ENCODE assay signal across 1 cellular context in genomic region chr4:1784789-1785591, GRCh38.
TF ChIP-seq lines count a peak whose summit lies in the region.

No MANE protein-coding gene starts in this region.

TF ChIP-seq in HepG2, 621 proteins besides CTCF, POLR2A, EP300 and RAD21 (continued from another document and continues in another):
- TF ChIP-seq, protein P1, sequence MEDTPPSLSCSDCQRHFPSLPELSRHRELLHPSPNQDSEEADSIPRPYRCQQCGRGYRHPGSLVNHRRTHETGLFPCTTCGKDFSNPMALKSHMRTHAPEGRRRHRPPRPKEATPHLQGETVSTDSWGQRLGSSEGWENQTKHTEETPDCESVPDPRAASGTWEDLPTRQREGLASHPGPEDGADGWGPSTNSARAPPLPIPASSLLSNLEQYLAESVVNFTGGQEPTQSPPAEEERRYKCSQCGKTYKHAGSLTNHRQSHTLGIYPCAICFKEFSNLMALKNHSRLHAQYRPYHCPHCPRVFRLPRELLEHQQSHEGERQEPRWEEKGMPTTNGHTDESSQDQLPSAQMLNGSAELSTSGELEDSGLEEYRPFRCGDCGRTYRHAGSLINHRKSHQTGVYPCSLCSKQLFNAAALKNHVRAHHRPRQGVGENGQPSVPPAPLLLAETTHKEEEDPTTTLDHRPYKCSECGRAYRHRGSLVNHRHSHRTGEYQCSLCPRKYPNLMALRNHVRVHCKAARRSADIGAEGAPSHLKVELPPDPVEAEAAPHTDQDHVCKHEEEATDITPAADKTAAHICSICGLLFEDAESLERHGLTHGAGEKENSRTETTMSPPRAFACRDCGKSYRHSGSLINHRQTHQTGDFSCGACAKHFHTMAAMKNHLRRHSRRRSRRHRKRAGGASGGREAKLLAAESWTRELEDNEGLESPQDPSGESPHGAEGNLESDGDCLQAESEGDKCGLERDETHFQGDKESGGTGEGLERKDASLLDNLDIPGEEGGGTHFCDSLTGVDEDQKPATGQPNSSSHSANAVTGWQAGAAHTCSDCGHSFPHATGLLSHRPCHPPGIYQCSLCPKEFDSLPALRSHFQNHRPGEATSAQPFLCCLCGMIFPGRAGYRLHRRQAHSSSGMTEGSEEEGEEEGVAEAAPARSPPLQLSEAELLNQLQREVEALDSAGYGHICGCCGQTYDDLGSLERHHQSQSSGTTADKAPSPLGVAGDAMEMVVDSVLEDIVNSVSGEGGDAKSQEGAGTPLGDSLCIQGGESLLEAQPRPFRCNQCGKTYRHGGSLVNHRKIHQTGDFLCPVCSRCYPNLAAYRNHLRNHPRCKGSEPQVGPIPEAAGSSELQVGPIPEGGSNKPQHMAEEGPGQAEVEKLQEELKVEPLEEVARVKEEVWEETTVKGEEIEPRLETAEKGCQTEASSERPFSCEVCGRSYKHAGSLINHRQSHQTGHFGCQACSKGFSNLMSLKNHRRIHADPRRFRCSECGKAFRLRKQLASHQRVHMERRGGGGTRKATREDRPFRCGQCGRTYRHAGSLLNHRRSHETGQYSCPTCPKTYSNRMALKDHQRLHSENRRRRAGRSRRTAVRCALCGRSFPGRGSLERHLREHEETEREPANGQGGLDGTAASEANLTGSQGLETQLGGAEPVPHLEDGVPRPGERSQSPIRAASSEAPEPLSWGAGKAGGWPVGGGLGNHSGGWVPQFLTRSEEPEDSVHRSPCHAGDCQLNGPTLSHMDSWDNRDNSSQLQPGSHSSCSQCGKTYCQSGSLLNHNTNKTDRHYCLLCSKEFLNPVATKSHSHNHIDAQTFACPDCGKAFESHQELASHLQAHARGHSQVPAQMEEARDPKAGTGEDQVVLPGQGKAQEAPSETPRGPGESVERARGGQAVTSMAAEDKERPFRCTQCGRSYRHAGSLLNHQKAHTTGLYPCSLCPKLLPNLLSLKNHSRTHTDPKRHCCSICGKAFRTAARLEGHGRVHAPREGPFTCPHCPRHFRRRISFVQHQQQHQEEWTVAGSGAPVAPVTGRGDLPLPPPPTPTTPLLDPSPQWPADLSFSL (CRISPR knock-in tag; IDR thresholded peaks at IDR 0.05), result no peak
- no peak for TF ChIP-seq ZNF343 (CRISPR knock-in tag; IDR thresholded peaks at IDR 0.05)
- no peak for TF ChIP-seq ZNF282 (IDR thresholded peaks at IDR 0.05; ENCODE audit: partially characterized antibody)
- no peak for TF ChIP-seq ZBTB26 (CRISPR knock-in tag; IDR thresholded peaks at IDR 0.05; ENCODE audit: borderline replicate concordance)
- TF ChIP-seq STAT6 (CRISPR knock-in tag; IDR thresholded peaks at IDR 0.05; ENCODE audit: borderline replicate concordance), result no peak
- TF ChIP-seq, protein P2, sequence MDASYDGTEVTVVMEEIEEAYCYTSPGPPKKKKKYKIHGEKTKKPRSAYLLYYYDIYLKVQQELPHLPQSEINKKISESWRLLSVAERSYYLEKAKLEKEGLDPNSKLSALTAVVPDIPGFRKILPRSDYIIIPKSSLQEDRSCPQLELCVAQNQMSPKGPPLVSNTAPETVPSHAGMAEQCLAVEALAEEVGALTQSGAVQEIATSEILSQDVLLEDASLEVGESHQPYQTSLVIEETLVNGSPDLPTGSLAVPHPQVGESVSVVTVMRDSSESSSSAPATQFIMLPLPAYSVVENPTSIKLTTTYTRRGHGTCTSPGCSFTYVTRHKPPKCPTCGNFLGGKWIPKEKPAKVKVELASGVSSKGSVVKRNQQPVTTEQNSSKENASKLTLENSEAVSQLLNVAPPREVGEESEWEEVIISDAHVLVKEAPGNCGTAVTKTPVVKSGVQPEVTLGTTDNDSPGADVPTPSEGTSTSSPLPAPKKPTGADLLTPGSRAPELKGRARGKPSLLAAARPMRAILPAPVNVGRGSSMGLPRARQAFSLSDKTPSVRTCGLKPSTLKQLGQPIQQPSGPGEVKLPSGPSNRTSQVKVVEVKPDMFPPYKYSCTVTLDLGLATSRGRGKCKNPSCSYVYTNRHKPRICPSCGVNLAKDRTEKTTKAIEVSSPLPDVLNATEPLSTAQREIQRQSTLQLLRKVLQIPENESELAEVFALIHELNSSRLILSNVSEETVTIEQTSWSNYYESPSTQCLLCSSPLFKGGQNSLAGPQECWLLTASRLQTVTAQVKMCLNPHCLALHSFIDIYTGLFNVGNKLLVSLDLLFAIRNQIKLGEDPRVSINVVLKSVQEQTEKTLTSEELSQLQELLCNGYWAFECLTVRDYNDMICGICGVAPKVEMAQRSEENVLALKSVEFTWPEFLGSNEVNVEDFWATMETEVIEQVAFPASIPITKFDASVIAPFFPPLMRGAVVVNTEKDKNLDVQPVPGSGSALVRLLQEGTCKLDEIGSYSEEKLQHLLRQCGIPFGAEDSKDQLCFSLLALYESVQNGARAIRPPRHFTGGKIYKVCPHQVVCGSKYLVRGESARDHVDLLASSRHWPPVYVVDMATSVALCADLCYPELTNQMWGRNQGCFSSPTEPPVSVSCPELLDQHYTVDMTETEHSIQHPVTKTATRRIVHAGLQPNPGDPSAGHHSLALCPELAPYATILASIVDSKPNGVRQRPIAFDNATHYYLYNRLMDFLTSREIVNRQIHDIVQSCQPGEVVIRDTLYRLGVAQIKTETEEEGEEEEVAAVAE (CRISPR knock-in tag; IDR thresholded peaks at IDR 0.05; ENCODE audit: borderline replicate concordance), result no peak; the same call in 1 of the 2 replicates
- peak; percentile 61; the same call in 1 of the 2 replicates for TF ChIP-seq NFAT5 (CRISPR knock-in tag; IDR thresholded peaks at IDR 0.05)
- TF ChIP-seq, protein P3, sequence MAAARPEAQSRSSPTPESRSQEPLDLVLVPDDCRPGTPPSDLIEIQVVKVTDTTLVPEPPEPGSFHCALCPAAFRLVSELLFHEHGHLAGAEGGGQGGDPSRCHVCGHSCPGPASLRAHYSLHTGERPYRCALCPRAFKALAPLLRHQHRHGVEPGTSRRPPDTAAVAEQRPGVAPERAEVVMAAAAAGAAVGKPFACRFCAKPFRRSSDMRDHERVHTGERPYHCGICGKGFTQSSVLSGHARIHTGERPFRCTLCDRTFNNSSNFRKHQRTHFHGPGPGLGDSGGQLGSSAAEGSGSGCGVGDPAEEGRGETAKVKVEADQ (CRISPR knock-in tag; IDR thresholded peaks at IDR 0.05; ENCODE audit: borderline replicate concordance), result no peak
- no peak for TF ChIP-seq FOXK2 (IDR thresholded peaks at IDR 0.05)
- TF ChIP-seq THAP8 (CRISPR knock-in tag; IDR thresholded peaks at IDR 0.05; ENCODE audit: borderline replicate concordance), result no peak
- TF ChIP-seq, protein P4, sequence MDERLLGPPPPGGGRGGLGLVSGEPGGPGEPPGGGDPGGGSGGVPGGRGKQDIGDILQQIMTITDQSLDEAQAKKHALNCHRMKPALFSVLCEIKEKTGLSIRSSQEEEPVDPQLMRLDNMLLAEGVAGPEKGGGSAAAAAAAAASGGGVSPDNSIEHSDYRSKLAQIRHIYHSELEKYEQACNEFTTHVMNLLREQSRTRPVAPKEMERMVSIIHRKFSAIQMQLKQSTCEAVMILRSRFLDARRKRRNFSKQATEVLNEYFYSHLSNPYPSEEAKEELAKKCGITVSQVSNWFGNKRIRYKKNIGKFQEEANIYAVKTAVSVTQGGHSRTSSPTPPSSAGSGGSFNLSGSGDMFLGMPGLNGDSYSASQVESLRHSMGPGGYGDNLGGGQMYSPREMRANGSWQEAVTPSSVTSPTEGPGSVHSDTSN (CRISPR knock-in tag; IDR thresholded peaks at IDR 0.05), result no peak
- TF ChIP-seq ZNF558 (CRISPR knock-in tag; IDR thresholded peaks at IDR 0.05; ENCODE audit: borderline replicate concordance), result no peak
- no peak for TF ChIP-seq HCFC1 (IDR thresholded peaks at IDR 0.05; ENCODE audit: low read depth, low read length)
- no peak for TF ChIP-seq ZNF713 (CRISPR knock-in tag; IDR thresholded peaks at IDR 0.05)
- no peak for TF ChIP-seq ZNF180 (CRISPR knock-in tag; IDR thresholded peaks at IDR 0.05; ENCODE audit: borderline replicate concordance, low read depth)
- TF ChIP-seq, protein P5, sequence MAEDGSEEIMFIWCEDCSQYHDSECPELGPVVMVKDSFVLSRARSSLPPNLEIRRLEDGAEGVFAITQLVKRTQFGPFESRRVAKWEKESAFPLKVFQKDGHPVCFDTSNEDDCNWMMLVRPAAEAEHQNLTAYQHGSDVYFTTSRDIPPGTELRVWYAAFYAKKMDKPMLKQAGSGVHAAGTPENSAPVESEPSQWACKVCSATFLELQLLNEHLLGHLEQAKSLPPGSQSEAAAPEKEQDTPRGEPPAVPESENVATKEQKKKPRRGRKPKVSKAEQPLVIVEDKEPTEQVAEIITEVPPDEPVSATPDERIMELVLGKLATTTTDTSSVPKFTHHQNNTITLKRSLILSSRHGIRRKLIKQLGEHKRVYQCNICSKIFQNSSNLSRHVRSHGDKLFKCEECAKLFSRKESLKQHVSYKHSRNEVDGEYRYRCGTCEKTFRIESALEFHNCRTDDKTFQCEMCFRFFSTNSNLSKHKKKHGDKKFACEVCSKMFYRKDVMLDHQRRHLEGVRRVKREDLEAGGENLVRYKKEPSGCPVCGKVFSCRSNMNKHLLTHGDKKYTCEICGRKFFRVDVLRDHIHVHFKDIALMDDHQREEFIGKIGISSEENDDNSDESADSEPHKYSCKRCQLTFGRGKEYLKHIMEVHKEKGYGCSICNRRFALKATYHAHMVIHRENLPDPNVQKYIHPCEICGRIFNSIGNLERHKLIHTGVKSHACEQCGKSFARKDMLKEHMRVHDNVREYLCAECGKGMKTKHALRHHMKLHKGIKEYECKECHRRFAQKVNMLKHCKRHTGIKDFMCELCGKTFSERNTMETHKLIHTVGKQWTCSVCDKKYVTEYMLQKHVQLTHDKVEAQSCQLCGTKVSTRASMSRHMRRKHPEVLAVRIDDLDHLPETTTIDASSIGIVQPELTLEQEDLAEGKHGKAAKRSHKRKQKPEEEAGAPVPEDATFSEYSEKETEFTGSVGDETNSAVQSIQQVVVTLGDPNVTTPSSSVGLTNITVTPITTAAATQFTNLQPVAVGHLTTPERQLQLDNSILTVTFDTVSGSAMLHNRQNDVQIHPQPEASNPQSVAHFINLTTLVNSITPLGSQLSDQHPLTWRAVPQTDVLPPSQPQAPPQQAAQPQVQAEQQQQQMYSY (CRISPR knock-in tag; IDR thresholded peaks at IDR 0.05), result no peak
- no peak for TF ChIP-seq MIER2 (CRISPR knock-in tag; IDR thresholded peaks at IDR 0.05)
- peak; percentile 94 for TF ChIP-seq RXRB (CRISPR knock-in tag; IDR thresholded peaks at IDR 0.05; ENCODE audit: borderline replicate concordance)
- TF ChIP-seq ZNF263 (CRISPR knock-in tag; IDR thresholded peaks at IDR 0.05), result no peak
- no peak; the same call in none of the 2 replicates for TF ChIP-seq KDM5B (CRISPR knock-in tag; IDR thresholded peaks at IDR 0.05; ENCODE audit: borderline replicate concordance)
- 0 out of 2 replicates have a peak, but pooled peaks have one; percentile 2 for TF ChIP-seq ZKSCAN5 (CRISPR knock-in tag; IDR thresholded peaks at IDR 0.05)
- TF ChIP-seq MTA3 (CRISPR knock-in tag; IDR thresholded peaks at IDR 0.05), result no peak
- TF ChIP-seq ZNF652 (CRISPR knock-in tag; IDR thresholded peaks at IDR 0.05; ENCODE audit: borderline replicate concordance, low read depth), result no peak
- peak; percentile 91 for TF ChIP-seq SALL1 (CRISPR knock-in tag; IDR thresholded peaks at IDR 0.05)
